20 cellular contexts compared by ENCODE assay signal in genomic region chr16:81629896-81630631, GRCh38.
A peak's percentile ranks its signal among the peaks of the same experiment; 100 is the strongest.
DNase-seq lines count a peak whose midpoint lies in the region; TF ChIP-seq lines count a peak whose summit lies in the region.
"Had no signal": no experiment of that assay in that cellular context is flagged by ENCODE, and none has a peak within 500 bp of the region (broad histone marks: within the 10 kb centered on the region; RNA-seq: fewer than 3 reads in every experiment).

No MANE protein-coding gene starts in this region.

- no peak overlapping the region for H3K4me3 Mint-ChIP-seq in activated naive CD4-positive, alpha-beta T cell treated with anti-CD3 and anti-CD28 coated beads for 36 hours
- no peak overlapping the region for H3K4me3 Mint-ChIP-seq in activated naive CD4-positive, alpha-beta T cell treated with anti-CD3 and anti-CD28 coated beads, Interleukin-2, amount 10 ng/mL, durations not matched to agents 7 days and 5 days
- H3K4me3 Mint-ChIP-seq in glutamatergic neuron (ENCODE audit: unreplicated experiment): no peak overlapping the region

- no peaks in the 10 kb centered on the region for H3K9me3 ChIP-seq in stomach
- H3K9me3 ChIP-seq: tibial nerve had no signal

- CTCF ChIA-PET in activated naive CD4-positive, alpha-beta T cell treated with anti-CD3 and anti-CD28 coated beads for 36 hours (lab: Charles Lee): interaction anchor here (0.7 kb wide), 1 partner anchor 64 kb away, joined by 3 read pairs; no protein-coding TSS in a partner anchor
- CTCF ChIA-PET in activated naive CD4-positive, alpha-beta T cell treated with anti-CD3 and anti-CD28 coated beads, Interleukin-2, amount 10 ng/mL, durations not matched to agents 7 days and 5 days (lab: Charles Lee): interaction anchor here (2.8 to 3.4 kb wide), 2 partner anchors 9 to 67 kb away, joined by 13 to 16 read pairs; no protein-coding TSS in a partner anchor
- CTCF ChIA-PET in RWPE1 (lab: Yijun Ruan, JAX): interaction anchor here (0.7 kb wide), 1 partner anchor 11 kb away, joined by 5 read pairs; no protein-coding TSS in a partner anchor

- H3K4me1 Mint-ChIP-seq in activated naive CD4-positive, alpha-beta T cell treated with anti-CD3 and anti-CD28 coated beads for 36 hours (ENCODE audit: low read depth): peaks cover 56% of the 10 kb centered on the region
- peaks cover 36% of the 10 kb centered on the region for H3K4me1 Mint-ChIP-seq in activated naive CD4-positive, alpha-beta T cell treated with anti-CD3 and anti-CD28 coated beads, Interleukin-2, amount 10 ng/mL, durations not matched to agents 7 days and 5 days
- H3K4me1 Mint-ChIP-seq in glutamatergic neuron (ENCODE audit: low read depth, unreplicated experiment): peaks cover 40% of the 10 kb centered on the region

- no peaks in the 10 kb centered on the region for H3K9me3 Mint-ChIP-seq in activated naive CD4-positive, alpha-beta T cell treated with anti-CD3 and anti-CD28 coated beads for 36 hours
- no peaks in the 10 kb centered on the region for H3K9me3 Mint-ChIP-seq in activated naive CD4-positive, alpha-beta T cell treated with anti-CD3 and anti-CD28 coated beads, Interleukin-2, amount 10 ng/mL, durations not matched to agents 7 days and 5 days
- peaks cover 13% of the 10 kb centered on the region for H3K9me3 Mint-ChIP-seq in glutamatergic neuron (ENCODE audit: unreplicated experiment)
- H3K9me3 Mint-ChIP-seq: neural crest cell had no signal

- DNase-seq in activated naive CD4-positive, alpha-beta T cell treated with anti-CD3 and anti-CD28 coated beads for 36 hours: no peak
- DNase-seq in activated naive CD4-positive, alpha-beta T cell treated with anti-CD3 and anti-CD28 coated beads, Interleukin-2, amount 10 ng/mL, durations not matched to agents 7 days and 5 days: no peak
- peak; percentile 77 for DNase-seq in NCI-H524 treated with DMSO at 0.1 percent for 48 hours (lab: John Stamatoyannopoulos, UW)
- no peak for DNase-seq in glutamatergic neuron
- no peak for DNase-seq in stomach
- no peak for DNase-seq in ecto neural progenitor cell (ENCODE audit: low spot score)
- DNase-seq in NCI-H2196 treated with DMSO at 0.1 percent for 48 hours (lab: John Stamatoyannopoulos, UW; ENCODE audit: unreplicated experiment): no peak
- DNase-seq in RWPE1 (ENCODE audit: low spot score): no peak
- DNase-seq: activated gamma-delta T cell treated with Interleukin-2 at 50 U/mL for 16 hours, cortex of kidney, EL, foreskin keratinocyte, GOT3, hypothalamus, kidney glomerular epithelial cell, NCI-H187 treated with DMSO at 0.1 percent for 48 hours, NCI-H526, SIG-M5 had no signal

- 91 to 94% (median 91%) methylated on average over 18 of the region's 18 CpGs for WGBS in stomach, 5 donors

- TF ChIP-seq EP300 in stomach (IDR thresholded peaks at IDR 0.05): no peak

- intact Hi-C loops in activated naive CD4-positive, alpha-beta T cell treated with anti-CD3 and anti-CD28 coated beads for 36 hours (cut with micrococcal nuclease): loop anchor here (5.0 to 10.0 kb wide), 7 partner anchors 183 to 1022 kb away; partner anchors contain the start of genes C16orf46, CENPN, CMC2 and GCSH
- intact Hi-C loops in stomach (cut with DNase I; ENCODE audit: low total_unique reads): loop anchor here (10.0 kb wide), 2 partner anchors 65 to 225 kb away; no protein-coding TSS in a partner anchor

- H3K27ac Mint-ChIP-seq in activated naive CD4-positive, alpha-beta T cell treated with anti-CD3 and anti-CD28 coated beads for 36 hours: peak overlapping the region; percentile 7
- no peak overlapping the region for H3K27ac Mint-ChIP-seq in activated naive CD4-positive, alpha-beta T cell treated with anti-CD3 and anti-CD28 coated beads, Interleukin-2, amount 10 ng/mL, durations not matched to agents 7 days and 5 days
- H3K27ac Mint-ChIP-seq in glutamatergic neuron (ENCODE audit: unreplicated experiment): peak overlapping the region; percentile 77

- TF ChIP-seq POLR2A in stomach (IDR thresholded peaks at IDR 0.05): no peak

- TF ChIP-seq CTCF in glutamatergic neuron (IDR thresholded peaks at IDR 0.05; ENCODE audit: partially characterized antibody, unreplicated experiment): no peak
- TF ChIP-seq CTCF in stomach (IDR thresholded peaks at IDR 0.05): no peak
- TF ChIP-seq CTCF in RWPE1 (conservative IDR thresholded peaks at IDR 0.05; ENCODE audit: low read depth): no peak

- peaks cover 0 to 15% (median 2%) of the 10 kb centered on the region in 4 donors for H3K36me3 ChIP-seq in stomach
- H3K36me3 ChIP-seq: tibial nerve had no signal

- no peaks in the 10 kb centered on the region for H3K27me3 Mint-ChIP-seq in activated naive CD4-positive, alpha-beta T cell treated with anti-CD3 and anti-CD28 coated beads for 36 hours (ENCODE audit: low read depth)
- no peaks in the 10 kb centered on the region for H3K27me3 Mint-ChIP-seq in activated naive CD4-positive, alpha-beta T cell treated with anti-CD3 and anti-CD28 coated beads, Interleukin-2, amount 10 ng/mL, durations not matched to agents 7 days and 5 days
- peaks cover 11% of the 10 kb centered on the region for H3K27me3 Mint-ChIP-seq in glutamatergic neuron (ENCODE audit: unreplicated experiment)

- H3K4me1 ChIP-seq in stomach: peaks cover 21 to 59% (median 35%) of the 10 kb centered on the region in 4 donors

- H3K27ac ChIP-seq in stomach: peak overlapping the region in 3 of 5 donors; percentile 10 to 55 (median 29)
- H3K27ac ChIP-seq in RWPE1: no peak overlapping the region; the same call in 1 of the 2 replicates
- H3K27ac ChIP-seq: foreskin keratinocyte, tibial nerve had no signal

- POLR2A ChIA-PET in RWPE1 (lab: Yijun Ruan, JAX; ENCODE audit: low non-redundant PET): interaction anchor here (0.6 kb wide), 2 partner anchors 19 to 104 kb away, joined by 3 to 7 read pairs; no protein-coding TSS in a partner anchor

- H3K4me3 ChIP-seq in stomach: no peak overlapping the region
- H3K4me3 ChIP-seq: tibial nerve had no signal

- no peaks in the 10 kb centered on the region for H3K27me3 ChIP-seq in stomach
- H3K27me3 ChIP-seq: foreskin keratinocyte, tibial nerve had no signal

- no peaks in the 10 kb centered on the region for H3K36me3 Mint-ChIP-seq in activated naive CD4-positive, alpha-beta T cell treated with anti-CD3 and anti-CD28 coated beads for 36 hours (ENCODE audit: low read depth)
- H3K36me3 Mint-ChIP-seq in activated naive CD4-positive, alpha-beta T cell treated with anti-CD3 and anti-CD28 coated beads, Interleukin-2, amount 10 ng/mL, durations not matched to agents 7 days and 5 days: no peaks in the 10 kb centered on the region
- no peaks in the 10 kb centered on the region for H3K36me3 Mint-ChIP-seq in glutamatergic neuron (ENCODE audit: unreplicated experiment)
